ENCODE assay signal across 8 cellular contexts in genomic region chr11:46338988-46339666, GRCh38. TPM values are rescaled to one million over a fixed set of nuclear protein-coding genes. Genes with fewer than 3 reads are reported as not detected.
DNase-seq lines count a peak whose midpoint lies in the region; ATAC-seq and TF ChIP-seq lines count a peak whose summit lies in the region.

No MANE protein-coding gene starts in this region.

- H3K36me3 ChIP-seq in mucosa of stomach (ENCODE audit: control insufficient read depth, insufficient read depth, low read length) (no peaks in the 10 kb centered on the region), MG63 (no peaks in the 10 kb centered on the region)

- H3K9ac ChIP-seq in mucosa of stomach (ENCODE audit: low read length): no peak overlapping the region

- H3K4me3 ChIP-seq in dorsolateral prefrontal cortex (peak overlapping the region in 43 of 59 donors; percentile 1 to 53 (median 35)), mucosa of stomach (ENCODE audit: low read length) (peak overlapping the region; percentile 14), MG63 (no peak overlapping the region)

- no peaks in the 10 kb centered on the region for H3K9me3 ChIP-seq in mucosa of stomach (ENCODE audit: control insufficient read depth, low read length)
- H3K9me3 ChIP-seq in MG63: no peaks in the 10 kb centered on the region

- peaks cover 14% of the 10 kb centered on the region for H3K4me1 ChIP-seq in mucosa of stomach (ENCODE audit: control insufficient read depth, insufficient read depth, low read length)

- ATAC-seq in GM18868 (IDR thresholded peaks at IDR 0.05; ENCODE audit: unreplicated experiment): no peak

- H3K27me3 ChIP-seq in dorsolateral prefrontal cortex (peaks cover 0 to 3% (median 0%) of the 10 kb centered on the region in 45 donors), mucosa of stomach (ENCODE audit: control insufficient read depth, insufficient read depth, low read length) (peaks cover 11% of the 10 kb centered on the region), MG63 (no peaks in the 10 kb centered on the region)

- H3K27ac ChIP-seq in C4-2B (peak overlapping the region; percentile 75), dorsolateral prefrontal cortex (peak overlapping the region in 58 of 59 donors; percentile 9 to 97 (median 84))

- DNase-seq in NCI-H2081 (lab: John Stamatoyannopoulos, UW) (peak; percentile 97 to 98), dorsolateral prefrontal cortex (no peak), MG63 (no peak), GM10248 (ENCODE audit: extremely low spot score) (no peak), amniotic stem cell (lab: John Stamatoyannopoulos, UW) (no peak)

- TF ChIP-seq CTCF in C4-2B (conservative IDR thresholded peaks at IDR 0.05) (no peak), dorsolateral prefrontal cortex (IDR thresholded peaks at IDR 0.05 in 54 of 56, conservative IDR thresholded peaks at IDR 0.05 in 2 of 56; ENCODE audit: low read depth in 1 of 56, partially characterized antibody in 56 of 56) (peak in 1 of 56 donors; percentile 12), GM10248 (IDR thresholded peaks at IDR 0.05; ENCODE audit: control extremely low read depth, extremely low read depth, low read depth, missing control alignments) (no peak)

- POLR2A ChIA-PET in GM10248 (lab: Yijun Ruan, JAX): no interaction called here

- CTCF ChIA-PET in GM10248 (lab: Yijun Ruan, JAX): interaction anchor here (0.9 to 3.9 kb wide), 6 partner anchors 8 to 23 kb away, joined by 3 to 19 read pairs (median 6); no protein-coding TSS in a partner anchor

- intact Hi-C loops in dorsolateral prefrontal cortex (cut with DNase I): no loop called here

RNA-seq across cellular contexts. Expression of gene DGKZ, which starts 8.1 kb away (rescaled TPM):
- 100 to 1,000 TPM; 142 to 475 (median 319) TPM for total RNA-seq in dorsolateral prefrontal cortex
- 33.4 and 45.4 TPM in 2 replicates for total RNA-seq in MG63 (2014; rRNA removed; shearing (Covaris generic); ENCODE audit: low replicate concordance)

RNA-seq across cellular contexts. Expression of gene MDK, which starts 42.3 kb away (rescaled TPM):
- total RNA-seq in dorsolateral prefrontal cortex: 10 to 100 TPM in 95 of 120 experiments, 1 to 10 TPM in 25; 4.6 to 45.3 (median 12.9) TPM
- 0.82 and 2.8 TPM in 2 replicates for total RNA-seq in MG63 (2014; rRNA removed; shearing (Covaris generic); ENCODE audit: low replicate concordance)

RNA-seq across cellular contexts. Expression of gene CHRM4, which starts 52.4 kb away (rescaled TPM):
- total RNA-seq in dorsolateral prefrontal cortex: 10 to 100 TPM in 56 of 120 experiments, 1 to 10 TPM in 64; 2.7 to 25.0 (median 9.7) TPM
- not detected in 2 replicates for total RNA-seq in MG63 (2014; rRNA removed; shearing (Covaris generic); ENCODE audit: low replicate concordance)

Comparison
In these comparisons a context has a peak if more than half of its experiments do, and no peak if none do; other contexts are left out.
1. DNase-seq: peak in NCI-H2081 (2 of 2); none in dorsolateral prefrontal cortex (0 of 10), MG63 (single experiment), GM10248 (single experiment) and amniotic stem cell (single experiment).